20 cellular contexts compared by ENCODE assay signal in the genomic region with DNA sequence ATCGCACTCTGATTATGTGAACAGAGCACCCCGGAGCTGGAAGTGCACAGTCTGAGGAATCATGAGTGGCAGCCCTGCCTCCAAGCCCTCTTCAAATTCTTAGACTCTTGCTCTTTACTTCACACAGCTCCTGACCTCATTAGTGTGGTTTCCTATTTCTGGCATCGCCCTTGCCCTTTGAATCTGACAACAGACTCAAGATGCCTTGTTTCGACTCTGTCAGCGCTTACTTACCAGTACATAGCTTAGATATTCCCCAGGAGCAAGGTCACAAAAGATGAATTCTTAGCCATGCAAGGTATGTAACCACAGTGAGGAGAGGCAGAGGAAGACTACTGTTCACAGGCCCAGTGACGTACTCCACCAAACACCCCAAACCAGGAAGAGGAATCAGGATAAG.
A peak's percentile ranks its signal among the peaks of the same experiment; 100 is the strongest.
DNase-seq lines count a peak whose midpoint lies in the region; ATAC-seq and TF ChIP-seq lines count a peak whose summit lies in the region.
"Had no signal": no experiment of that assay in that cellular context is flagged by ENCODE, and none has a peak within 500 bp of the region (broad histone marks: within the 10 kb centered on the region; RNA-seq: fewer than 3 reads in every experiment).

No MANE protein-coding gene starts in this region.

- no peak overlapping the region for H3K4me3 Mint-ChIP-seq in activated naive CD8-positive, alpha-beta T cell treated with anti-CD3 and anti-CD28 coated beads, Interleukin-2, amount 50 U/mL, for 24 hours
- no peak overlapping the region for H3K4me3 Mint-ChIP-seq in activated naive CD8-positive, alpha-beta T cell treated with anti-CD3 and anti-CD28 coated beads for 36 hours
- H3K4me3 Mint-ChIP-seq in activated CD4-positive, alpha-beta memory T cell treated with anti-CD3 and anti-CD28 coated beads for 36 hours, result no peak overlapping the region
- peak overlapping the region; percentile 19 to 75 (median 67) for H3K4me3 Mint-ChIP-seq in immature natural killer cell
- H3K4me3 Mint-ChIP-seq: stimulated activated memory B cell treated with anti-CD40 and anti-IgM and Interleukin-4, amounts not matched to agents 10 μg/mL and 1 μg/mL and 100 μg/mL, for 72 hours had no signal

- H3K4me1 ChIP-seq in upper lobe of right lung, result no peaks in the 10 kb centered on the region
- H3K4me1 ChIP-seq: ascending aorta, colonic mucosa had no signal

- in situ Hi-C loops in ACHN (cut with HindIII; ENCODE audit: low pct_ligation_motif_present, low pct_unique_long_range_greater_than_20kb, low sequenced_read_pairs), result no loop called here

- H3K36me3 Mint-ChIP-seq in activated naive CD8-positive, alpha-beta T cell treated with anti-CD3 and anti-CD28 coated beads, Interleukin-2, amount 50 U/mL, for 24 hours (ENCODE audit: low read depth), result no peaks in the 10 kb centered on the region
- no peaks in the 10 kb centered on the region for H3K36me3 Mint-ChIP-seq in activated naive CD8-positive, alpha-beta T cell treated with anti-CD3 and anti-CD28 coated beads for 36 hours
- H3K36me3 Mint-ChIP-seq in activated CD4-positive, alpha-beta memory T cell treated with anti-CD3 and anti-CD28 coated beads for 36 hours, result no peaks in the 10 kb centered on the region
- no peaks in the 10 kb centered on the region for H3K36me3 Mint-ChIP-seq in immature natural killer cell
- H3K36me3 Mint-ChIP-seq: stimulated activated memory B cell treated with anti-CD40 and anti-IgM and Interleukin-4, amounts not matched to agents 10 μg/mL and 1 μg/mL and 100 μg/mL, for 72 hours had no signal

- H3K36me3 ChIP-seq in upper lobe of right lung, result no peaks in the 10 kb centered on the region
- H3K36me3 ChIP-seq: ascending aorta, colonic mucosa, tibial artery had no signal

- no peak overlapping the region for H3K27ac ChIP-seq in upper lobe of right lung
- H3K27ac ChIP-seq: ascending aorta, colonic mucosa, tibial artery, VCaP had no signal

- peaks cover 13% of the 10 kb centered on the region for H3K4me1 Mint-ChIP-seq in activated naive CD8-positive, alpha-beta T cell treated with anti-CD3 and anti-CD28 coated beads, Interleukin-2, amount 50 U/mL, for 24 hours
- no peaks in the 10 kb centered on the region for H3K4me1 Mint-ChIP-seq in activated naive CD8-positive, alpha-beta T cell treated with anti-CD3 and anti-CD28 coated beads for 36 hours
- H3K4me1 Mint-ChIP-seq in activated CD4-positive, alpha-beta memory T cell treated with anti-CD3 and anti-CD28 coated beads for 36 hours (ENCODE audit: low read depth), result peaks cover 16% of the 10 kb centered on the region
- H3K4me1 Mint-ChIP-seq in immature natural killer cell, result peaks cover 25 to 37% of the 10 kb centered on the region in 2 donors
- H3K4me1 Mint-ChIP-seq: stimulated activated memory B cell treated with anti-CD40 and anti-IgM and Interleukin-4, amounts not matched to agents 10 μg/mL and 1 μg/mL and 100 μg/mL, for 72 hours had no signal

- DNase-seq in activated naive CD8-positive, alpha-beta T cell treated with anti-CD3 and anti-CD28 coated beads, Interleukin-2, amount 50 U/mL, for 24 hours, result no peak
- no peak for DNase-seq in activated naive CD8-positive, alpha-beta T cell treated with anti-CD3 and anti-CD28 coated beads for 36 hours
- peak; percentile 17 for DNase-seq in activated CD4-positive, alpha-beta memory T cell treated with anti-CD3 and anti-CD28 coated beads for 36 hours
- DNase-seq in immature natural killer cell (peak; percentile 36 to 39 (median 38)), upper lobe of right lung (no peak), globus pallidus (ENCODE audit: low spot score) (no peak), ACHN (no peak)
- DNase-seq: colonic mucosa, COR-L47, hypothalamus, KBM-7, NCI-H1092, NCI-H2107, NCI-H69, tibial artery had no signal

- POLR2A ChIA-PET in activated CD4-positive, alpha-beta memory T cell treated with anti-CD3 and anti-CD28 coated beads for 36 hours (lab: Charles Lee), result no interaction called here

- H3K27me3 Mint-ChIP-seq in activated naive CD8-positive, alpha-beta T cell treated with anti-CD3 and anti-CD28 coated beads, Interleukin-2, amount 50 U/mL, for 24 hours, result no peaks in the 10 kb centered on the region
- H3K27me3 Mint-ChIP-seq in activated naive CD8-positive, alpha-beta T cell treated with anti-CD3 and anti-CD28 coated beads for 36 hours, result peaks cover 3% of the 10 kb centered on the region
- H3K27me3 Mint-ChIP-seq in activated CD4-positive, alpha-beta memory T cell treated with anti-CD3 and anti-CD28 coated beads for 36 hours, result no peaks in the 10 kb centered on the region
- H3K27me3 Mint-ChIP-seq in immature natural killer cell (ENCODE audit: low read depth in 3 of 3), result peaks cover 0 to 4% (median 0%) of the 10 kb centered on the region in 3 donors

- no peaks in the 10 kb centered on the region for H3K9me3 Mint-ChIP-seq in activated naive CD8-positive, alpha-beta T cell treated with anti-CD3 and anti-CD28 coated beads, Interleukin-2, amount 50 U/mL, for 24 hours
- no peaks in the 10 kb centered on the region for H3K9me3 Mint-ChIP-seq in activated naive CD8-positive, alpha-beta T cell treated with anti-CD3 and anti-CD28 coated beads for 36 hours
- H3K9me3 Mint-ChIP-seq in activated CD4-positive, alpha-beta memory T cell treated with anti-CD3 and anti-CD28 coated beads for 36 hours, result no peaks in the 10 kb centered on the region
- no peaks in the 10 kb centered on the region for H3K9me3 Mint-ChIP-seq in immature natural killer cell
- H3K9me3 Mint-ChIP-seq: stimulated activated memory B cell treated with anti-CD40 and anti-IgM and Interleukin-4, amounts not matched to agents 10 μg/mL and 1 μg/mL and 100 μg/mL, for 72 hours had no signal

- CTCF ChIA-PET in activated CD4-positive, alpha-beta memory T cell treated with anti-CD3 and anti-CD28 coated beads for 36 hours (lab: Charles Lee), result no interaction called here

- no peak overlapping the region for H3K27ac Mint-ChIP-seq in activated naive CD8-positive, alpha-beta T cell treated with anti-CD3 and anti-CD28 coated beads, Interleukin-2, amount 50 U/mL, for 24 hours
- no peak overlapping the region for H3K27ac Mint-ChIP-seq in activated naive CD8-positive, alpha-beta T cell treated with anti-CD3 and anti-CD28 coated beads for 36 hours
- no peak overlapping the region for H3K27ac Mint-ChIP-seq in activated CD4-positive, alpha-beta memory T cell treated with anti-CD3 and anti-CD28 coated beads for 36 hours
- H3K27ac Mint-ChIP-seq in immature natural killer cell, result peak overlapping the region in 5 of 6 donors; percentile 1 to 98 (median 83)
- H3K27ac Mint-ChIP-seq: stimulated activated memory B cell treated with anti-CD40 and anti-IgM and Interleukin-4, amounts not matched to agents 10 μg/mL and 1 μg/mL and 100 μg/mL, for 72 hours had no signal

- no peaks in the 10 kb centered on the region for H3K27me3 ChIP-seq in upper lobe of right lung
- H3K27me3 ChIP-seq: ascending aorta, colonic mucosa, tibial artery had no signal

- intact Hi-C loops in activated CD4-positive, alpha-beta memory T cell treated with anti-CD3 and anti-CD28 coated beads for 36 hours (cut with micrococcal nuclease), result no loop called here
- intact Hi-C loops in upper lobe of right lung (cut with DNase I), result no loop called here

- no peaks in the 10 kb centered on the region for H3K9me3 ChIP-seq in upper lobe of right lung
- H3K9me3 ChIP-seq: ascending aorta, colonic mucosa, tibial artery had no signal

- no peak overlapping the region for H3K4me3 ChIP-seq in upper lobe of right lung
- H3K4me3 ChIP-seq: ascending aorta, colonic mucosa, tibial artery had no signal

- ATAC-seq in activated naive CD8-positive, alpha-beta T cell treated with anti-CD3 and anti-CD28 coated beads, Interleukin-2, amount 50 U/mL, for 24 hours, result peak; percentile 54
- peak; percentile 41 for ATAC-seq in upper lobe of right lung
- ATAC-seq in HG02610 (IDR thresholded peaks at IDR 0.05; ENCODE audit: unreplicated experiment), result no peak
- ATAC-seq: Right ventricle myocardium inferior; stimulated activated memory B cell treated with anti-CD40 and anti-IgM and Interleukin-4, amounts not matched to agents 10 μg/mL and 1 μg/mL and 100 μg/mL, for 72 hours had no signal

- TF ChIP-seq CTCF in upper lobe of right lung (IDR thresholded peaks at IDR 0.05), result no peak

Comparison
In these comparisons a context has a peak if more than half of its experiments do, and no peak if none do; other contexts are left out.
1. DNase-seq: peak in activated CD4-positive, alpha-beta memory T cell treated with anti-CD3 and anti-CD28 coated beads for 36 hours (single experiment) and immature natural killer cell (3 of 3); none in activated naive CD8-positive, alpha-beta T cell treated with anti-CD3 and anti-CD28 coated beads, Interleukin-2, amount 50 U/mL, for 24 hours (single experiment), activated naive CD8-positive, alpha-beta T cell treated with anti-CD3 and anti-CD28 coated beads for 36 hours (single experiment), upper lobe of right lung (single experiment), globus pallidus (single experiment) and ACHN (single experiment).
2. H3K27ac Mint-ChIP-seq: peak in immature natural killer cell (5 of 6); none in activated naive CD8-positive, alpha-beta T cell treated with anti-CD3 and anti-CD28 coated beads, Interleukin-2, amount 50 U/mL, for 24 hours (single experiment), activated naive CD8-positive, alpha-beta T cell treated with anti-CD3 and anti-CD28 coated beads for 36 hours (single experiment) and activated CD4-positive, alpha-beta memory T cell treated with anti-CD3 and anti-CD28 coated beads for 36 hours (single experiment).
3. H3K4me3 Mint-ChIP-seq: peak in immature natural killer cell (5 of 5); none in activated naive CD8-positive, alpha-beta T cell treated with anti-CD3 and anti-CD28 coated beads, Interleukin-2, amount 50 U/mL, for 24 hours (single experiment), activated naive CD8-positive, alpha-beta T cell treated with anti-CD3 and anti-CD28 coated beads for 36 hours (single experiment) and activated CD4-positive, alpha-beta memory T cell treated with anti-CD3 and anti-CD28 coated beads for 36 hours (single experiment).